Comparison of ENCODE assay signal across 30 cellular contexts in the genomic region with DNA sequence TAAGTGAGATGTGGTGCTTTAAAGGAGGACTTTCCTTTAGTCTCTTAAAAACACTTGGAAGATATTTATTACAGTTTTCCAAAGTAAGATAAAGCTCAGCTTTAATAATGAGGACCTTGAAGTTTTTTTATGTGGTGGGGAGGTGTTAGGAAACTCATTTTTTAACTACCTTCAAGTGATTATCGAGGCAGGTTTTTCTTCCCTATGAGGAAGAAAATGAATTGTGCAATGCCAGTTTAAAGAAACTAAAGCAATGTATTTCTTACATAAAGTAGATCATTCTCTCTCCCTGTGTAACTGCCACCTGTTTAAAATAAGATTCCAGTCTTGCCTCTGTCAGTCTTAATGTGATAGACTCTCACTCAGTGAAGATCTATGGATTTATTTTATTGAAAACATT. TPM values are rescaled to one million over a fixed set of nuclear protein-coding genes. Genes with fewer than 3 reads are reported as not detected.
DNase-seq lines count a peak whose midpoint lies in the region; ATAC-seq and TF ChIP-seq lines count a peak whose summit lies in the region.
"Had no signal": no experiment of that assay in that cellular context is flagged by ENCODE, and none has a peak within 500 bp of the region (broad histone marks: within the 10 kb centered on the region; RNA-seq: fewer than 3 reads in every experiment).

No MANE protein-coding gene starts in this region.

- H3K4me1 Mint-ChIP-seq in activated CD8-positive, alpha-beta T cell treated with anti-CD3 and anti-CD28 coated beads for 36 hours (ENCODE audit: low read depth), result peaks cover 60% of the 10 kb centered on the region
- H3K4me1 Mint-ChIP-seq in activated CD8-positive, alpha-beta T cell treated with anti-CD3 and anti-CD28 coated beads, Interleukin-2, amount 10 ng/mL, durations not matched to agents 7 days and 5 days (ENCODE audit: low read depth), result peaks cover 39% of the 10 kb centered on the region
- H3K4me1 Mint-ChIP-seq in activated T-helper 17 cell treated with anti-CD3 and anti-CD28 coated beads, Interleukin-2, amount 50 U/mL, for 72 hours, result peaks cover 40% of the 10 kb centered on the region
- H3K4me1 Mint-ChIP-seq in T-helper 2 cell treated with Interferon-gamma antibody and Interleukin-4, amounts not matched to agents 5 μg/mL and 100 μg/mL, for 36 hours (ENCODE audit: low read depth), result peaks cover 40% of the 10 kb centered on the region

- intact Hi-C loops in activated CD8-positive, alpha-beta T cell treated with anti-CD3 and anti-CD28 coated beads for 36 hours (cut with micrococcal nuclease), result no loop called here
- intact Hi-C loops in heart left ventricle (cut with DNase I), result loop anchor here in 2 of 10 donors (5.0 to 10.0 kb wide), 2 partner anchors 45 to 338 kb away; no protein-coding TSS in a partner anchor

- peak overlapping the region; percentile 27 for H3K27ac Mint-ChIP-seq in activated CD8-positive, alpha-beta T cell treated with anti-CD3 and anti-CD28 coated beads for 36 hours
- no peak overlapping the region for H3K27ac Mint-ChIP-seq in activated CD8-positive, alpha-beta T cell treated with anti-CD3 and anti-CD28 coated beads, Interleukin-2, amount 10 ng/mL, durations not matched to agents 7 days and 5 days
- peak overlapping the region; percentile 72 for H3K27ac Mint-ChIP-seq in activated T-helper 17 cell treated with anti-CD3 and anti-CD28 coated beads, Interleukin-2, amount 50 U/mL, for 72 hours
- H3K27ac Mint-ChIP-seq in T-helper 2 cell treated with Interferon-gamma antibody and Interleukin-4, amounts not matched to agents 5 μg/mL and 100 μg/mL, for 36 hours, result no peak overlapping the region
- H3K27ac Mint-ChIP-seq: activated B cell treated with CpG ODN at 0.5 μM for 24 hours; activated naive CD8-positive, alpha-beta T cell treated with anti-CD3 and anti-CD28 coated beads, Interleukin-2, amount 10 ng/mL, durations not matched to agents 7 days and 5 days; B cell; H9 had no signal

- TF ChIP-seq CTCF in activated CD8-positive, alpha-beta T cell treated with anti-CD3 and anti-CD28 coated beads for 36 hours (IDR thresholded peaks at IDR 0.05), result no peak
- TF ChIP-seq CTCF in neutrophil (IDR thresholded peaks at IDR 0.05) (no peak), heart left ventricle (IDR thresholded peaks at IDR 0.05) (no peak)

- no peak for ATAC-seq in activated CD8-positive, alpha-beta T cell treated with anti-CD3 and anti-CD28 coated beads for 36 hours
- ATAC-seq in activated CD8-positive, alpha-beta T cell treated with anti-CD3 and anti-CD28 coated beads, Interleukin-2, amount 10 ng/mL, durations not matched to agents 7 days and 5 days, result no peak
- ATAC-seq in activated T-helper 17 cell treated with anti-CD3 and anti-CD28 coated beads, Interleukin-2, amount 50 U/mL, for 72 hours (replicated peaks), result no peak
- ATAC-seq in heart left ventricle, result no peak
- ATAC-seq: A549, left lung, right cardiac atrium, T-cell had no signal

- H3K9me3 ChIP-seq in neutrophil, result no peaks in the 10 kb centered on the region
- no peaks in the 10 kb centered on the region for H3K9me3 ChIP-seq in heart left ventricle
- H3K9me3 ChIP-seq: A549, colonic mucosa, left lung, tibial artery, vagina had no signal

- H3K27ac ChIP-seq in neutrophil (peak overlapping the region; percentile 69), heart left ventricle (no peak overlapping the region)
- H3K27ac ChIP-seq: A549, colonic mucosa, tibial artery, vagina had no signal

- H3K36me3 ChIP-seq in neutrophil (no peaks in the 10 kb centered on the region), heart left ventricle (no peaks in the 10 kb centered on the region)
- H3K36me3 ChIP-seq: colonic mucosa, left lung, tibial artery, vagina had no signal

- H3K4me3 Mint-ChIP-seq in activated CD8-positive, alpha-beta T cell treated with anti-CD3 and anti-CD28 coated beads for 36 hours, result no peak overlapping the region
- H3K4me3 Mint-ChIP-seq in activated CD8-positive, alpha-beta T cell treated with anti-CD3 and anti-CD28 coated beads, Interleukin-2, amount 10 ng/mL, durations not matched to agents 7 days and 5 days, result no peak overlapping the region
- H3K4me3 Mint-ChIP-seq in activated T-helper 17 cell treated with anti-CD3 and anti-CD28 coated beads, Interleukin-2, amount 50 U/mL, for 72 hours, result peak overlapping the region; percentile 24
- no peak overlapping the region for H3K4me3 Mint-ChIP-seq in T-helper 2 cell treated with Interferon-gamma antibody and Interleukin-4, amounts not matched to agents 5 μg/mL and 100 μg/mL, for 36 hours
- H3K4me3 Mint-ChIP-seq: activated B cell treated with CpG ODN at 0.5 μM for 24 hours; activated naive CD8-positive, alpha-beta T cell treated with anti-CD3 and anti-CD28 coated beads, Interleukin-2, amount 10 ng/mL, durations not matched to agents 7 days and 5 days; B cell; H9 had no signal

- H3K4me1 ChIP-seq in neutrophil (ENCODE audit: control insufficient read depth in 1 of 2, insufficient read depth in 1 of 2, low read depth in 1 of 2, low read length in 1 of 2), result peaks cover 23 to 30% of the 10 kb centered on the region in 2 experiments
- H3K4me1 ChIP-seq in heart left ventricle, result peaks cover 0 to 87% (median 54%) of the 10 kb centered on the region in 12 donors
- H3K4me1 ChIP-seq: colonic mucosa had no signal

- no peaks in the 10 kb centered on the region for H3K27me3 ChIP-seq in neutrophil
- H3K27me3 ChIP-seq in heart left ventricle, result no peaks in the 10 kb centered on the region
- H3K27me3 ChIP-seq: colonic mucosa, left lung, tibial artery, vagina had no signal

- H3K4me3 ChIP-seq in neutrophil (ENCODE audit: low read depth in 1 of 2, low read length in 1 of 2) (no peak overlapping the region), heart left ventricle (no peak overlapping the region)
- H3K4me3 ChIP-seq: A549, colonic mucosa, left lung, tibial artery, vagina had no signal

- peaks cover 1% of the 10 kb centered on the region for H3K36me3 Mint-ChIP-seq in activated CD8-positive, alpha-beta T cell treated with anti-CD3 and anti-CD28 coated beads for 36 hours (ENCODE audit: low read depth)
- no peaks in the 10 kb centered on the region for H3K36me3 Mint-ChIP-seq in activated CD8-positive, alpha-beta T cell treated with anti-CD3 and anti-CD28 coated beads, Interleukin-2, amount 10 ng/mL, durations not matched to agents 7 days and 5 days (ENCODE audit: low read depth)
- no peaks in the 10 kb centered on the region for H3K36me3 Mint-ChIP-seq in activated T-helper 17 cell treated with anti-CD3 and anti-CD28 coated beads, Interleukin-2, amount 50 U/mL, for 72 hours (ENCODE audit: low read depth)
- no peaks in the 10 kb centered on the region for H3K36me3 Mint-ChIP-seq in T-helper 2 cell treated with Interferon-gamma antibody and Interleukin-4, amounts not matched to agents 5 μg/mL and 100 μg/mL, for 36 hours (ENCODE audit: low read depth)
- H3K36me3 Mint-ChIP-seq: CD8-positive, alpha-beta memory T cell; T-cell had no signal

- no peaks in the 10 kb centered on the region for H3K27me3 Mint-ChIP-seq in activated CD8-positive, alpha-beta T cell treated with anti-CD3 and anti-CD28 coated beads for 36 hours
- H3K27me3 Mint-ChIP-seq in activated CD8-positive, alpha-beta T cell treated with anti-CD3 and anti-CD28 coated beads, Interleukin-2, amount 10 ng/mL, durations not matched to agents 7 days and 5 days (ENCODE audit: low read depth), result no peaks in the 10 kb centered on the region
- H3K27me3 Mint-ChIP-seq in activated T-helper 17 cell treated with anti-CD3 and anti-CD28 coated beads, Interleukin-2, amount 50 U/mL, for 72 hours, result no peaks in the 10 kb centered on the region
- H3K27me3 Mint-ChIP-seq in T-helper 2 cell treated with Interferon-gamma antibody and Interleukin-4, amounts not matched to agents 5 μg/mL and 100 μg/mL, for 36 hours (ENCODE audit: low read depth), result no peaks in the 10 kb centered on the region
- H3K27me3 Mint-ChIP-seq: activated B cell treated with CpG ODN at 0.5 μM for 24 hours; activated naive CD8-positive, alpha-beta T cell treated with anti-CD3 and anti-CD28 coated beads, Interleukin-2, amount 10 ng/mL, durations not matched to agents 7 days and 5 days; B cell; CD8-positive, alpha-beta memory T cell; T-cell had no signal

- H3K9me3 Mint-ChIP-seq in activated CD8-positive, alpha-beta T cell treated with anti-CD3 and anti-CD28 coated beads for 36 hours, result no peaks in the 10 kb centered on the region
- no peaks in the 10 kb centered on the region for H3K9me3 Mint-ChIP-seq in activated CD8-positive, alpha-beta T cell treated with anti-CD3 and anti-CD28 coated beads, Interleukin-2, amount 10 ng/mL, durations not matched to agents 7 days and 5 days (ENCODE audit: insufficient read depth)
- no peaks in the 10 kb centered on the region for H3K9me3 Mint-ChIP-seq in activated T-helper 17 cell treated with anti-CD3 and anti-CD28 coated beads, Interleukin-2, amount 50 U/mL, for 72 hours
- no peaks in the 10 kb centered on the region for H3K9me3 Mint-ChIP-seq in T-helper 2 cell treated with Interferon-gamma antibody and Interleukin-4, amounts not matched to agents 5 μg/mL and 100 μg/mL, for 36 hours
- H3K9me3 Mint-ChIP-seq: activated B cell treated with CpG ODN at 0.5 μM for 24 hours; activated naive CD8-positive, alpha-beta T cell treated with anti-CD3 and anti-CD28 coated beads, Interleukin-2, amount 10 ng/mL, durations not matched to agents 7 days and 5 days; CD8-positive, alpha-beta memory T cell; H9; T-cell had no signal

- CTCF ChIA-PET in activated CD8-positive, alpha-beta T cell treated with anti-CD3 and anti-CD28 coated beads for 36 hours (lab: Charles Lee), result no interaction called here
- CTCF ChIA-PET in activated CD8-positive, alpha-beta T cell treated with anti-CD3 and anti-CD28 coated beads, Interleukin-2, amount 10 ng/mL, durations not matched to agents 7 days and 5 days (lab: Charles Lee), result interaction anchor here (0.7 kb wide), 1 partner anchor 315 kb away, joined by 4 read pairs; the partner anchor contains the start of gene ZNF438

- WGBS in heart left ventricle, 4 donors, result 82 to 93% (median 89%) methylated on average over 1 of the region's 1 CpG

- POLR2A ChIA-PET in activated CD8-positive, alpha-beta T cell treated with anti-CD3 and anti-CD28 coated beads for 36 hours (lab: Charles Lee), result no interaction called here
- POLR2A ChIA-PET in activated CD8-positive, alpha-beta T cell treated with anti-CD3 and anti-CD28 coated beads, Interleukin-2, amount 10 ng/mL, durations not matched to agents 7 days and 5 days (lab: Charles Lee), result no interaction called here

- no peak for TF ChIP-seq POLR2A in heart left ventricle (IDR thresholded peaks at IDR 0.05)

- no peak for DNase-seq in activated CD8-positive, alpha-beta T cell treated with anti-CD3 and anti-CD28 coated beads for 36 hours
- DNase-seq in activated CD8-positive, alpha-beta T cell treated with anti-CD3 and anti-CD28 coated beads, Interleukin-2, amount 10 ng/mL, durations not matched to agents 7 days and 5 days, result no peak
- DNase-seq in GF-D8 (lab: John Stamatoyannopoulos, UW) (peak; percentile 40), heart left ventricle (no peak), iPS-NIHi11 (ENCODE audit: low spot score) (no peak)
- DNase-seq in T-helper 2 cell treated with Interferon-gamma antibody and Interleukin-4, amounts not matched to agents 5 μg/mL and 100 μg/mL, for 36 hours (ENCODE audit: low spot score), result no peak
- DNase-seq: activated B cell treated with CpG ODN at 0.5 μM for 24 hours; activated CD4-positive, alpha-beta T cell treated with anti-CD3 and anti-CD28 coated beads, Interleukin-2, amount 50 U/mL, for 4 hours; activated naive CD8-positive, alpha-beta T cell treated with anti-CD3 and anti-CD28 coated beads, Interleukin-2, amount 10 ng/mL, durations not matched to agents 7 days and 5 days; CD8-positive, alpha-beta memory T cell; colonic mucosa; effector memory CD4-positive, alpha-beta T cell; EL; H9; Karpas-422; left lung; mesenchymal stem cell; NCI-H1048; NCI-H1694; NCI-H446 treated with DMSO at 0.1 percent for 48 hours; NCI-H774; posterior cingulate gyrus; right cardiac atrium; T-cell; tibial artery had no signal

RNA-seq across cellular contexts. Expression of gene ZEB1, which starts 27.9 kb away (rescaled TPM):
- total RNA-seq in activated CD8-positive, alpha-beta T cell treated with anti-CD3 and anti-CD28 coated beads for 36 hours, result 10 to 100 TPM; 28.4 to 29.7 TPM
- total RNA-seq in activated CD8-positive, alpha-beta T cell treated with anti-CD3 and anti-CD28 coated beads, Interleukin-2, amount 10 ng/mL, durations not matched to agents 7 days and 5 days, result 10 to 100 TPM; 38.3 to 39.3 TPM
- total RNA-seq in activated T-helper 17 cell treated with anti-CD3 and anti-CD28 coated beads, Interleukin-2, amount 50 U/mL, for 72 hours, result 10 to 100 TPM; 46.5 to 49.2 TPM
- total RNA-seq in heart left ventricle, result 100 to 1,000 TPM in 3 of 9 donors, 10 to 100 TPM in 6; 74.0 to 135 (median 95.9) TPM
- polyA plus RNA-seq in heart left ventricle, result 10 to 100 TPM; 15.4 to 19.4 TPM

Comparison
In these comparisons a context has a peak if more than half of its experiments do, and no peak if none do; other contexts are left out.
1. H3K27ac Mint-ChIP-seq: peak in activated CD8-positive, alpha-beta T cell treated with anti-CD3 and anti-CD28 coated beads for 36 hours (single experiment) and activated T-helper 17 cell treated with anti-CD3 and anti-CD28 coated beads, Interleukin-2, amount 50 U/mL, for 72 hours (single experiment); none in activated CD8-positive, alpha-beta T cell treated with anti-CD3 and anti-CD28 coated beads, Interleukin-2, amount 10 ng/mL, durations not matched to agents 7 days and 5 days (single experiment) and T-helper 2 cell treated with Interferon-gamma antibody and Interleukin-4, amounts not matched to agents 5 μg/mL and 100 μg/mL, for 36 hours (single experiment).